Comparison of ENCODE assay signal across 6 cellular contexts in genomic region chr11:118062631-118063030, GRCh38. TPM values are rescaled to one million over a fixed set of nuclear protein-coding genes. Genes with fewer than 3 reads are reported as not detected.
"Had no signal": no experiment of that assay in that cellular context is flagged by ENCODE, and none has a peak within 500 bp of the region (broad histone marks: within the 10 kb centered on the region; RNA-seq: fewer than 3 reads in every experiment).

No MANE protein-coding gene starts in this region.

RNA-seq across cellular contexts. Expression of gene TMPRSS4, which starts 14.2 kb away (rescaled TPM):
- total RNA-seq: GM23248, H4, HepG2, HFFc6, HT1080 had no signal

RNA-seq across cellular contexts. Expression of gene SMIM35, which starts 24.1 kb away (rescaled TPM):
- total RNA-seq: GM23248, H4, H7, HepG2, HFFc6, HT1080 had no signal
